10 cellular contexts compared by ENCODE assay signal in the genomic region with DNA sequence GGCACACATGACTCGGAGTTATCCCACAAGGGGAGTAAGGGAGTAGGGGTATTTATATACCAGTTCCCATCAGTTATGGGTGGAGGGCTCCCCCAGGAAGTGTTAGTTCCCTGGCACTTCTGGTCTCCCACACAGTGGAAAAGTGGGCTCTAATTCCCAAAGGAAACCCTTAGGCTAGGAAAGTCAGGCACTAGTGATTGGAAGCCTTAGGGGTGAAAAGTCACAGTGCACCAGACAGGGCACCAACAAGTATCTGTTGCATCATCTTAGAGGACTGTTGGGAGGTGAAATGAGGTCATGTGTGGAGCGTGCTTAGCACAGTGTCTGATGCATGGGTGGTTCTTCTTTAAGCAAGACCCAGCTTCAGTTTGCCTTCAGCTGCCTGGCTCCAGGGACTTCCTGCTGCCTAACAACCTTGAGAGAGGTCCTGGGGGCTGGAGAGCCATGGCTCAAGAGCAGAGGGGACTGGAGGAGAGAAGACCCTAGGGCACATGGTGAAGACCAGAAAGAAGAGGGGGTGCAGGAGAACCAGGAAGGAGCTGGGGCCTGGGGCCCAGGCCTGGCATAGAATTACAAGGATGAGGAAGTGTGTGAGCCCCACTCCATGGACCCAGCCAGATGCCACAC. TPM values are rescaled to one million over a fixed set of nuclear protein-coding genes. Genes with fewer than 3 reads are reported as not detected.
DNase-seq lines count a peak whose midpoint lies in the region; ATAC-seq, FAIRE-seq and TF ChIP-seq lines count a peak whose summit lies in the region.
"Had no signal": no experiment of that assay in that cellular context is flagged by ENCODE, and none has a peak within 500 bp of the region (broad histone marks: within the 10 kb centered on the region; RNA-seq: fewer than 3 reads in every experiment).

No MANE protein-coding gene starts in this region.

- no peak overlapping the region; the same call in 2 of the 3 replicates for H3K27ac ChIP-seq in K562 (ENCODE audit: extremely low read depth, low read depth, low read length)
- H3K27ac ChIP-seq: brain microvascular endothelial cell had no signal

- in situ Hi-C loops in K562 (cut with MboI), result no loop called here

- CTCF ChIA-PET in K562 (lab: Yijun Ruan, JAX; ENCODE audit: low intra/inter-chr PET ratio), result no interaction called here

- no peak for TF ChIP-seq POLR2A in K562 (conservative IDR thresholded peaks at IDR 0.05)

- peak; percentile 82 for TF ChIP-seq EP300 in K562 (IDR thresholded peaks at IDR 0.05; ENCODE audit: low read length)

- H3K79me2 ChIP-seq in K562 (ENCODE audit: control insufficient read depth, insufficient read depth, low read length), result no peaks in the 10 kb centered on the region

- peaks cover 9 to 37% of the 10 kb centered on the region in 2 experiments; a peak in 4 of 5 replicates for H3K4me1 ChIP-seq in K562 (replicated peaks in 1 of 2; ENCODE audit: control insufficient read depth in 2 of 2, insufficient read depth in 2 of 2, low read length in 2 of 2)
- H3K4me1 ChIP-seq in mucosa of descending colon (ENCODE audit: low read depth), result peaks cover 10% of the 10 kb centered on the region

- BruUV-seq in K562 (replicated peaks; lab: Mats Ljungman, UMichigan), result no TSS peak

- H3K27me3 ChIP-seq in K562 (ENCODE audit: control insufficient read depth in 2 of 2, insufficient read depth in 2 of 2, low read length in 2 of 2), result no peaks in the 10 kb centered on the region
- H3K27me3 ChIP-seq: brain microvascular endothelial cell had no signal

- FAIRE-seq in K562 (lab: Jason Lieb, UNC) (peak; percentile 11), D721Med (lab: Jason Lieb, UNC) (no peak)

- H2AFZ ChIP-seq in K562 (ENCODE audit: low read depth, low read length), result no peak overlapping the region

- no peaks in the 10 kb centered on the region; the same call in 2 of the 3 replicates for H3K36me3 ChIP-seq in K562 (ENCODE audit: control insufficient read depth, insufficient read depth, low read length)
- no peaks in the 10 kb centered on the region for H3K36me3 ChIP-seq in mucosa of descending colon (ENCODE audit: low read depth)
- H3K36me3 ChIP-seq: brain microvascular endothelial cell had no signal

- intact Hi-C loops in K562 (cut with micrococcal nuclease) (no loop called here), mucosa of descending colon (cut with DNase I, micrococcal nuclease) (no loop called here)

- no peaks in the 10 kb centered on the region for H3K9me3 ChIP-seq in K562 (replicated peaks; ENCODE audit: control insufficient read depth, insufficient read depth, low read depth, low read length)
- H3K9me3 ChIP-seq in mucosa of descending colon, result no peaks in the 10 kb centered on the region

- peak; percentile 59 for DNase-seq in EH (ENCODE audit: low read depth)
- peak; percentile 65 for DNase-seq in Kasumi-1 (lab: John Stamatoyannopoulos, UW)
- DNase-seq in K562 (ENCODE audit: extremely low read depth in 1 of 4, low spot score in 3 of 4), result peak in 2 of 4 experiments; percentile 39 to 47
- no peak for DNase-seq in mucosa of descending colon
- no peak for DNase-seq in HK-2 (ENCODE audit: unreplicated experiment)
- DNase-seq in A172 (ENCODE audit: low spot score), result no peak
- no peak for DNase-seq in D721Med (ENCODE audit: insufficient read length, low spot score)
- DNase-seq: brain microvascular endothelial cell, NCI-H82 had no signal

- ATAC-seq in K562 (peak; percentile 86), mucosa of descending colon (peak; percentile 7), GM19328 (IDR thresholded peaks at IDR 0.05; ENCODE audit: unreplicated experiment) (no peak)

- no peak overlapping the region; the same call in 1 of the 2 replicates for H3K4me2 ChIP-seq in K562 (ENCODE audit: insufficient read depth, low read length)

- 57% methylated on average over 2 of the region's 2 CpGs for WGBS in K562 (ENCODE audit: insufficient coverage, low coverage, missing lambda C conversion rate)

- TF ChIP-seq CTCF in K562 (IDR thresholded peaks at IDR 0.05 in 2 of 3, conservative IDR thresholded peaks at IDR 0.05 in 1 of 3; ENCODE audit: insufficient read depth in 2 of 3, low read depth in 1 of 3, low read length in 3 of 3), result no peak
- no peak for TF ChIP-seq CTCF in mucosa of descending colon (IDR thresholded peaks at IDR 0.05)
- no peak for TF ChIP-seq CTCF in D721Med (IDR thresholded peaks at IDR 0.05; ENCODE audit: insufficient read depth, missing control alignments)

- H3K4me3 ChIP-seq in K562, result no peak overlapping the region
- H3K4me3 ChIP-seq in mucosa of descending colon, result no peak overlapping the region

- no peak overlapping the region; a peak in 1 of 4 replicates for H3K9ac ChIP-seq in K562 (ENCODE audit: insufficient read depth in 1 of 2, low read depth in 2 of 2, low read length in 2 of 2)

- POLR2A ChIA-PET in K562 (lab: Yijun Ruan, JAX), result interaction anchor here (0.7 kb wide), 1 partner anchor 41 kb away, joined by 4 read pairs; no protein-coding TSS in a partner anchor

- no peaks in the 10 kb centered on the region for H4K20me1 ChIP-seq in K562 (replicated peaks; ENCODE audit: control insufficient read depth, insufficient read depth, low read length)

- peak in 1 of 2 experiments; percentile 26; a peak in 1 of 4 replicates for TF ChIP-seq RAD21 in K562 (CRISPR knock-in tag; conservative IDR thresholded peaks at IDR 0.05 in 1 of 2, IDR thresholded peaks at IDR 0.05 in 1 of 2)

- peaks cover 3% of the 10 kb centered on the region for H3K9me1 ChIP-seq in K562 (ENCODE audit: control insufficient read depth, insufficient read depth, low read length)

TF ChIP-seq in K562, 482 proteins besides CTCF, POLR2A, EP300 and RAD21 (continues in another document):
- TF ChIP-seq KAT2B (IDR thresholded peaks at IDR 0.05; ENCODE audit: low read depth, low read length) (no peak), GATAD2A (IDR thresholded peaks at IDR 0.05) (no peak), CTBP1 (IDR thresholded peaks at IDR 0.05; ENCODE audit: borderline replicate concordance) (peak; percentile 59; the same call in 1 of the 2 replicates), ILF3 (IDR thresholded peaks at IDR 0.05; ENCODE audit: borderline replicate concordance) (no peak), RHOXF2B (CRISPR knock-in tag; conservative IDR thresholded peaks at IDR 0.05) (no peak), ZNF165 (CRISPR knock-in tag; IDR thresholded peaks at IDR 0.05; ENCODE audit: borderline replicate concordance) (no peak)
- TF ChIP-seq, protein P1, sequence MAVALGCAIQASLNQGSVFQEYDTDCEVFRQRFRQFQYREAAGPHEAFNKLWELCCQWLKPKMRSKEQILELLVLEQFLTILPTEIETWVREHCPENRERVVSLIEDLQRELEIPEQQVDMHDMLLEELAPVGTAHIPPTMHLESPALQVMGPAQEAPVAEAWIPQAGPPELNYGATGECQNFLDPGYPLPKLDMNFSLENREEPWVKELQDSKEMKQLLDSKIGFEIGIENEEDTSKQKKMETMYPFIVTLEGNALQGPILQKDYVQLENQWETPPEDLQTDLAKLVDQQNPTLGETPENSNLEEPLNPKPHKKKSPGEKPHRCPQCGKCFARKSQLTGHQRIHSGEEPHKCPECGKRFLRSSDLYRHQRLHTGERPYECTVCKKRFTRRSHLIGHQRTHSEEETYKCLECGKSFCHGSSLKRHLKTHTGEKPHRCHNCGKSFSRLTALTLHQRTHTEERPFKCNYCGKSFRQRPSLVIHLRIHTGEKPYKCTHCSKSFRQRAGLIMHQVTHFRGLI (CRISPR knock-in tag; IDR thresholded peaks at IDR 0.05), result peak; percentile 38; the same call in 1 of the 2 replicates
- TF ChIP-seq, protein P2, sequence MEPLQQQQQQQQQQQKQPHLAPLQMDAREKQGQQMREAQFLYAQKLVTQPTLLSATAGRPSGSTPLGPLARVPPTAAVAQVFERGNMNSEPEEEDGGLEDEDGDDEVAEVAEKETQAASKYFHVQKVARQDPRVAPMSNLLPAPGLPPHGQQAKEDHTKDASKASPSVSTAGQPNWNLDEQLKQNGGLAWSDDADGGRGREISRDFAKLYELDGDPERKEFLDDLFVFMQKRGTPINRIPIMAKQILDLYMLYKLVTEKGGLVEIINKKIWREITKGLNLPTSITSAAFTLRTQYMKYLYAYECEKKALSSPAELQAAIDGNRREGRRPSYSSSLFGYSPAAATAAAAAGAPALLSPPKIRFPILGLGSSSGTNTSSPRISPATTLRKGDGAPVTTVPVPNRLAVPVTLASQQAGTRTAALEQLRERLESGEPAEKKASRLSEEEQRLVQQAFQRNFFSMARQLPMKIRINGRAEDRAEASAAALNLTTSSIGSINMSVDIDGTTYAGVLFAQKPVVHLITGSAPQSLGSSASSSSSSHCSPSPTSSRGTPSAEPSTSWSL (CRISPR knock-in tag; IDR thresholded peaks at IDR 0.05; ENCODE audit: borderline replicate concordance), result no peak
- TF ChIP-seq, protein P3, sequence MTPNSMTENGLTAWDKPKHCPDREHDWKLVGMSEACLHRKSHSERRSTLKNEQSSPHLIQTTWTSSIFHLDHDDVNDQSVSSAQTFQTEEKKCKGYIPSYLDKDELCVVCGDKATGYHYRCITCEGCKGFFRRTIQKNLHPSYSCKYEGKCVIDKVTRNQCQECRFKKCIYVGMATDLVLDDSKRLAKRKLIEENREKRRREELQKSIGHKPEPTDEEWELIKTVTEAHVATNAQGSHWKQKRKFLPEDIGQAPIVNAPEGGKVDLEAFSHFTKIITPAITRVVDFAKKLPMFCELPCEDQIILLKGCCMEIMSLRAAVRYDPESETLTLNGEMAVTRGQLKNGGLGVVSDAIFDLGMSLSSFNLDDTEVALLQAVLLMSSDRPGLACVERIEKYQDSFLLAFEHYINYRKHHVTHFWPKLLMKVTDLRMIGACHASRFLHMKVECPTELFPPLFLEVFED (CRISPR knock-in tag; conservative IDR thresholded peaks at IDR 0.05), result no peak

RNA-seq across cellular contexts. Expression of a gene that starts 7.5 kb away (rescaled TPM):
- 5.5 and 10.3 TPM in 2 replicates for total RNA-seq in K562 (2011; cell fraction: chromatin; rRNA removed; ENCODE audit: low replicate concordance)
- 4.9 and 8.2 TPM in 2 replicates for total RNA-seq in K562 (2011; cell fraction: nucleolus; rRNA removed)
- 5.6 and 10.2 TPM in 2 replicates for total RNA-seq in K562 (2011; cell fraction: nucleoplasm; rRNA removed)
- 3.4 and 5.9 TPM in 2 replicates for total RNA-seq in K562 (2014; rRNA removed)
- total RNA-seq in K562 (2014; rRNA removed; fragmentation: Illumina TruSeq; extraction: Trizol), result 0.70 and 1.1 TPM in 2 replicates
- 2.3 TPM in 2 replicates for total RNA-seq in K562 (2015; rRNA removed; fragmentation: Illumina TruSeq; extraction: Trizol)
- 26.7 and 29.4 TPM in 2 replicates for total RNA-seq in K562 (2021)
- 1.2 and 2.9 TPM in 2 replicates for polyA plus RNA-seq in K562 (2011; rRNA removed)
- 1.5 and 3.9 TPM in 2 replicates for polyA plus RNA-seq in K562 (2011; cell fraction: cytosol; rRNA removed)
- polyA plus RNA-seq in K562 (2011; cell fraction: nucleus; rRNA removed), result 4.4 and 9.6 TPM in 2 replicates
- 17.6 and 30.3 TPM in 2 replicates for polyA plus RNA-seq in K562 (2012)
- polyA plus RNA-seq in K562 (2014; fragmentation: Illumina TruSeq; extraction: Trizol), result 5.9 and 13.8 TPM in 2 replicates
- polyA plus RNA-seq in K562 (2014; fragmentation: Nextera tagmentation; extraction: Ambion mirVana), result under 1 TPM; 0.11 TPM
- polyA plus RNA-seq in K562 (2014; rRNA removed), result 6.7 and 7.4 TPM in 2 replicates
- 0.87 and 1.4 TPM in 2 replicates for polyA minus RNA-seq in K562 (2011; rRNA and poly(A)+ RNA removed)
- 7.2 and 14.0 TPM in 2 replicates for polyA minus RNA-seq in K562 (2011; cell fraction: cytosol; rRNA and poly(A)+ RNA removed)
- 2.9 and 4.7 TPM in 2 replicates for polyA minus RNA-seq in K562 (2011; cell fraction: nucleus; rRNA and poly(A)+ RNA removed)
- total RNA-seq in mucosa of descending colon, result 10 to 100 TPM; 31.5 to 34.9 (median 33.8) TPM
- 3.9 and 5.4 TPM in 2 replicates for total RNA-seq in A172 (2014; rRNA removed; shearing (Covaris generic))

Comparison
In these comparisons a context has a peak if more than half of its experiments do, and no peak if none do; other contexts are left out.
1. DNase-seq: peak in EH (single experiment) and Kasumi-1 (2 of 2); none in mucosa of descending colon (0 of 3), HK-2 (single experiment), A172 (single experiment) and D721Med (single experiment).